ENCODE assay signal across 17 cellular contexts in the genomic region with DNA sequence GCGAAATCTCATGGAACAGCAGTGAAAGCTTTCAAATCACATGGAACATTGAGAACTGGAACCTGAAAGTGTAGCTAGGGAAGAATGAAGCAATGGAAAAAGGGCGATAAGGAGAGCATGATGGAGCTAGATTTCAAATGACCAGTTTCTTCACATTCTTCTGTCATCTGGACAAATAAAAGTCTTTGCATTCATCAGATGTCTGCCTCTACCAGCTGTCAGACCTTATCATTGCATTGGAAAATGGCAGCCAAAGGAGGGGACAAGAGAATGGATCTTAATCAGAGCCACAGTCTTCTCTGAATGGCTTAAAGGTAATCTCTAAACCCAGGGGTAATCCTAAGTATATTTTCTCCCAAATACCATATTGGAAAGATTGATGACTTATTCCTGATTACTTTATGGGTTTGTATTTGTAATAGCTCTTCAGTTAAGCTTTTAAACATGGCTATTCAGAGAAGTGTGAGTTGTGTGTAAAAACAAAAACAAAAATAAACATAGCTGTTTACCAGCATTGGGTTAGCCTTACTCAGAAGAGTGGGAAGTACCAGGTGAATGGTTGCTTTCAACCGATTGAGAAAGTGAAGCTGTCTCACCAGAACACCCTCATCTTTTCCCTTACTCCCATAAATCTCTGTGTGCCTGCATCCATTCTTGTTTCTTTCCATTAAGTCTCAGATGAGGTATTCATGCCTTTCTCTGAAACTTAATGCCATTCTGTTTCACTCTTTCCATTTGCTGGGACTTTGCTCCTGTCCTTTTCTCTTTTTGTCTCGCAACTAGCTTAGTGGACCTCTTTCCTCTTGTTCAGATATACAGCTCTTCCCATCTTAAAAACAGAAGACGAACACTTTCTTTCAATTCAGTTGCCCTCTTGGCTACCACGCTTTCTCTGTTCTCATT. TPM values are rescaled to one million over a fixed set of nuclear protein-coding genes. Genes with fewer than 3 reads are reported as not detected.
DNase-seq lines count a peak whose midpoint lies in the region; ATAC-seq and TF ChIP-seq lines count a peak whose summit lies in the region.
"Had no signal": no experiment of that assay in that cellular context is flagged by ENCODE, and none has a peak within 500 bp of the region (broad histone marks: within the 10 kb centered on the region; RNA-seq: fewer than 3 reads in every experiment).

No MANE protein-coding gene starts in this region.

- intact Hi-C loops in activated T-helper 1 cell treated with anti-CD3 and anti-CD28 coated beads, Interleukin-12 subunit alpha, Interleukin-12 subunit beta, Interleukin-2, Interleukin-4 antibody, amounts not matched to agents 30 ng/mL and 10 ng/mL and 1 ng/mL, durations not matched to agents 14 hours and 24 hours and 36 hours (cut with micrococcal nuclease), result no loop called here

- no peak for TF ChIP-seq CTCF in omental fat pad (IDR thresholded peaks at IDR 0.05)

- no peaks in the 10 kb centered on the region for H3K9me3 Mint-ChIP-seq in activated naive CD8-positive, alpha-beta T cell (ENCODE audit: low read depth)
- H3K9me3 Mint-ChIP-seq in activated naive CD8-positive, alpha-beta T cell treated with anti-CD3 and anti-CD28 coated beads for 36 hours, result no peaks in the 10 kb centered on the region
- H3K9me3 Mint-ChIP-seq in activated T-helper 1 cell treated with anti-CD3 and anti-CD28 coated beads, Interleukin-12 subunit alpha, Interleukin-12 subunit beta, Interleukin-2, Interleukin-4 antibody, amounts not matched to agents 30 ng/mL and 10 ng/mL and 1 ng/mL, durations not matched to agents 14 hours and 24 hours and 36 hours, result no peaks in the 10 kb centered on the region
- H3K9me3 Mint-ChIP-seq: activated CD4-positive, alpha-beta T cell treated with anti-CD3 and anti-CD28 coated beads, Interleukin-2, amount 10 ng/mL, durations not matched to agents 7 days and 5 days; CD14-positive monocyte had no signal

- H3K4me3 Mint-ChIP-seq in activated naive CD8-positive, alpha-beta T cell, result no peak overlapping the region
- no peak overlapping the region for H3K4me3 Mint-ChIP-seq in activated naive CD8-positive, alpha-beta T cell treated with anti-CD3 and anti-CD28 coated beads for 36 hours
- no peak overlapping the region for H3K4me3 Mint-ChIP-seq in activated T-helper 1 cell treated with anti-CD3 and anti-CD28 coated beads, Interleukin-12 subunit alpha, Interleukin-12 subunit beta, Interleukin-2, Interleukin-4 antibody, amounts not matched to agents 30 ng/mL and 10 ng/mL and 1 ng/mL, durations not matched to agents 14 hours and 24 hours and 36 hours
- H3K4me3 Mint-ChIP-seq: activated CD4-positive, alpha-beta T cell treated with anti-CD3 and anti-CD28 coated beads, Interleukin-2, amount 10 ng/mL, durations not matched to agents 7 days and 5 days; CD14-positive monocyte had no signal

- no peak for DNase-seq in activated naive CD8-positive, alpha-beta T cell treated with anti-CD3 and anti-CD28 coated beads for 36 hours
- DNase-seq in activated T-helper 1 cell treated with anti-CD3 and anti-CD28 coated beads, Interleukin-12 subunit alpha, Interleukin-12 subunit beta, Interleukin-2, Interleukin-4 antibody, amounts not matched to agents 30 ng/mL and 10 ng/mL and 1 ng/mL, durations not matched to agents 14 hours and 24 hours and 36 hours (ENCODE audit: low spot score), result no peak
- DNase-seq in activated effector memory CD4-positive, alpha-beta T cell treated with Interleukin-2 at 50 U/mL for 16 hours, result no peak
- no peak for DNase-seq in ACHN
- no peak for DNase-seq in omental fat pad (ENCODE audit: low spot score)
- DNase-seq: activated CD4-positive, alpha-beta T cell treated with anti-CD3 and anti-CD28 coated beads, Interleukin-2, amount 10 ng/mL, durations not matched to agents 7 days and 5 days; KBM-7; left colon; midbrain; NCI-H187; NCI-H345; stimulated activated CD4-positive, alpha-beta T cell treated with anti-CD3 and anti-CD28 coated beads, Interleukin-4, amount 100 ng/mL, for 24 hours had no signal

- peak overlapping the region; percentile 30 for H3K27ac Mint-ChIP-seq in activated naive CD8-positive, alpha-beta T cell
- no peak overlapping the region for H3K27ac Mint-ChIP-seq in activated naive CD8-positive, alpha-beta T cell treated with anti-CD3 and anti-CD28 coated beads for 36 hours
- peak overlapping the region; percentile 53 for H3K27ac Mint-ChIP-seq in activated T-helper 1 cell treated with anti-CD3 and anti-CD28 coated beads, Interleukin-12 subunit alpha, Interleukin-12 subunit beta, Interleukin-2, Interleukin-4 antibody, amounts not matched to agents 30 ng/mL and 10 ng/mL and 1 ng/mL, durations not matched to agents 14 hours and 24 hours and 36 hours

- H3K27me3 ChIP-seq in layer of hippocampus (ENCODE audit: control insufficient read depth, insufficient read depth, low read length), result no peaks in the 10 kb centered on the region

- in situ Hi-C loops in ACHN (cut with HindIII; ENCODE audit: low pct_ligation_motif_present, low pct_unique_long_range_greater_than_20kb, low sequenced_read_pairs), result no loop called here

- H3K36me3 Mint-ChIP-seq in activated naive CD8-positive, alpha-beta T cell, result peaks cover 14% of the 10 kb centered on the region
- H3K36me3 Mint-ChIP-seq in activated naive CD8-positive, alpha-beta T cell treated with anti-CD3 and anti-CD28 coated beads for 36 hours, result peaks cover 39% of the 10 kb centered on the region
- H3K36me3 Mint-ChIP-seq in activated T-helper 1 cell treated with anti-CD3 and anti-CD28 coated beads, Interleukin-12 subunit alpha, Interleukin-12 subunit beta, Interleukin-2, Interleukin-4 antibody, amounts not matched to agents 30 ng/mL and 10 ng/mL and 1 ng/mL, durations not matched to agents 14 hours and 24 hours and 36 hours (ENCODE audit: low read depth), result peaks cover 23% of the 10 kb centered on the region

- peak overlapping the region; percentile 86 for H3K27ac ChIP-seq in layer of hippocampus (ENCODE audit: low read depth, low read length)
- H3K27ac ChIP-seq: RWPE1 had no signal

- no peaks in the 10 kb centered on the region for H3K27me3 Mint-ChIP-seq in activated naive CD8-positive, alpha-beta T cell
- no peaks in the 10 kb centered on the region for H3K27me3 Mint-ChIP-seq in activated naive CD8-positive, alpha-beta T cell treated with anti-CD3 and anti-CD28 coated beads for 36 hours
- H3K27me3 Mint-ChIP-seq in activated T-helper 1 cell treated with anti-CD3 and anti-CD28 coated beads, Interleukin-12 subunit alpha, Interleukin-12 subunit beta, Interleukin-2, Interleukin-4 antibody, amounts not matched to agents 30 ng/mL and 10 ng/mL and 1 ng/mL, durations not matched to agents 14 hours and 24 hours and 36 hours (ENCODE audit: insufficient read depth), result no peaks in the 10 kb centered on the region
- H3K27me3 Mint-ChIP-seq: activated CD4-positive, alpha-beta T cell treated with anti-CD3 and anti-CD28 coated beads, Interleukin-2, amount 10 ng/mL, durations not matched to agents 7 days and 5 days had no signal

- peaks cover 29% of the 10 kb centered on the region for H3K4me1 Mint-ChIP-seq in activated naive CD8-positive, alpha-beta T cell (ENCODE audit: low read depth)
- peaks cover 30% of the 10 kb centered on the region for H3K4me1 Mint-ChIP-seq in activated naive CD8-positive, alpha-beta T cell treated with anti-CD3 and anti-CD28 coated beads for 36 hours
- peaks cover 39% of the 10 kb centered on the region for H3K4me1 Mint-ChIP-seq in activated T-helper 1 cell treated with anti-CD3 and anti-CD28 coated beads, Interleukin-12 subunit alpha, Interleukin-12 subunit beta, Interleukin-2, Interleukin-4 antibody, amounts not matched to agents 30 ng/mL and 10 ng/mL and 1 ng/mL, durations not matched to agents 14 hours and 24 hours and 36 hours (ENCODE audit: low read depth)

- ATAC-seq in omental fat pad (ENCODE audit: low FRiP score) (no peak), HG03565 (IDR thresholded peaks at IDR 0.05; ENCODE audit: unreplicated experiment) (no peak)
- ATAC-seq: left colon had no signal

RNA-seq across cellular contexts. Expression of gene BORCS5, which starts 10.5 kb away (rescaled TPM):
- 10 to 100 TPM; 25.5 to 25.8 TPM for total RNA-seq in activated naive CD8-positive, alpha-beta T cell treated with anti-CD3 and anti-CD28 coated beads for 36 hours
- total RNA-seq in activated T-helper 1 cell treated with anti-CD3 and anti-CD28 coated beads, Interleukin-12 subunit alpha, Interleukin-12 subunit beta, Interleukin-2, Interleukin-4 antibody, amounts not matched to agents 30 ng/mL and 10 ng/mL and 1 ng/mL, durations not matched to agents 14 hours and 24 hours and 36 hours, result 34.5 and 39.6 TPM in 2 replicates
- 10 to 100 TPM; 11.4 to 17.1 (median 15.7) TPM for total RNA-seq in omental fat pad

RNA-seq across cellular contexts. Expression of gene MANSC1, which starts 17.3 kb away (rescaled TPM):
- under 1 TPM; 0.43 to 0.76 TPM for total RNA-seq in activated naive CD8-positive, alpha-beta T cell treated with anti-CD3 and anti-CD28 coated beads for 36 hours
- 0.83 and 1.4 TPM in 2 replicates for total RNA-seq in activated T-helper 1 cell treated with anti-CD3 and anti-CD28 coated beads, Interleukin-12 subunit alpha, Interleukin-12 subunit beta, Interleukin-2, Interleukin-4 antibody, amounts not matched to agents 30 ng/mL and 10 ng/mL and 1 ng/mL, durations not matched to agents 14 hours and 24 hours and 36 hours
- total RNA-seq in omental fat pad, result 10 to 100 TPM; 12.2 to 20.1 (median 14.5) TPM
